In genomic region chr17:54196751-54197150, GRCh38 we compare ENCODE assay signal across 30 cellular contexts.
"Had no signal": no experiment of that assay in that cellular context is flagged by ENCODE, and none has a peak within 500 bp of the region (broad histone marks: within the 10 kb centered on the region; RNA-seq: fewer than 3 reads in every experiment).

No MANE protein-coding gene starts in this region.

- H3K9me3 ChIP-seq: adrenal gland, ascending aorta, body of pancreas, breast epithelium had no signal

- ATAC-seq: activated naive CD4-positive, alpha-beta T cell treated with anti-CD3 and anti-CD28 coated beads, Interleukin-2, amount 50 U/mL, for 72 hours; activated naive CD8-positive, alpha-beta T cell treated with anti-CD3 and anti-CD28 coated beads, Interleukin-2, amount 50 U/mL, for 24 hours; activated T-cell treated with anti-CD3 and anti-CD28 coated beads, Interleukin-2, amount 50 U/mL, for 4 hours; activated T-cell treated with anti-CD3 and anti-CD28 coated beads, Interleukin-2, amount 50 U/mL, for 72 hours; activated T-helper 17 cell treated with anti-CD3 and anti-CD28 coated beads, Interleukin-2, amount 50 U/mL, for 72 hours; body of pancreas had no signal

- H3K36me3 ChIP-seq: adrenal gland, ascending aorta, brain microvascular endothelial cell, breast epithelium, cardiac muscle cell had no signal

- H3K4me3 ChIP-seq: adrenal gland, ascending aorta, body of pancreas, breast epithelium, cardiac muscle cell had no signal

- DNase-seq: activated effector memory CD4-positive, alpha-beta T cell treated with anti-CD3 and anti-CD28 coated beads, Interleukin-2, amount 50 U/mL, for 16 hours; activated effector memory CD4-positive, alpha-beta T cell treated with Interleukin-2 at 50 U/mL for 16 hours; activated gamma-delta T cell; activated gamma-delta T cell treated with Interleukin-2 at 50 U/mL for 16 hours; activated naive CD4-positive, alpha-beta T cell; activated naive CD4-positive, alpha-beta T cell treated with anti-CD3 and anti-CD28 coated beads for 36 hours; activated naive CD4-positive, alpha-beta T cell treated with anti-CD3 and anti-CD28 coated beads, Interleukin-2, amount 10 ng/mL, durations not matched to agents 7 days and 5 days; activated naive CD4-positive, alpha-beta T cell treated with anti-CD3 and anti-CD28 coated beads, Interleukin-2, amount 50 U/mL, for 16 hours; activated naive CD4-positive, alpha-beta T cell treated with Interleukin-2 at 50 U/mL for 16 hours; activated naive CD8-positive, alpha-beta T cell treated with anti-CD3 and anti-CD28 coated beads for 36 hours; activated naive CD8-positive, alpha-beta T cell treated with anti-CD3 and anti-CD28 coated beads, Interleukin-2, amount 10 ng/mL, durations not matched to agents 7 days and 5 days; activated naive CD8-positive, alpha-beta T cell treated with anti-CD3 and anti-CD28 coated beads, Interleukin-2, amount 50 U/mL, for 24 hours; activated T-cell treated with anti-CD3 and anti-CD28 coated beads, Interleukin-2, amount 50 U/mL, for 4 hours; activated T-cell treated with anti-CD3 and anti-CD28 coated beads, Interleukin-2, amount 50 U/mL, for 48 hours; activated T-cell treated with anti-CD3 and anti-CD28 coated beads, Interleukin-2, amount 50 U/mL, for 72 hours; adrenal gland; amniotic stem cell; amygdala; anterior cingulate cortex; aorta; body of pancreas; brain microvascular endothelial cell; caudate nucleus; central memory CD4-positive, alpha-beta T cell; cerebellar nuclear complex had no signal

- H3K27ac ChIP-seq: adrenal gland, ascending aorta, body of pancreas, brain microvascular endothelial cell, breast epithelium, cardiac muscle cell had no signal

- H3K27me3 ChIP-seq: adrenal gland, ascending aorta, body of pancreas, brain microvascular endothelial cell, breast epithelium, cardiac muscle cell had no signal
